ENCODE assay signal across 23 cellular contexts in the genomic region with DNA sequence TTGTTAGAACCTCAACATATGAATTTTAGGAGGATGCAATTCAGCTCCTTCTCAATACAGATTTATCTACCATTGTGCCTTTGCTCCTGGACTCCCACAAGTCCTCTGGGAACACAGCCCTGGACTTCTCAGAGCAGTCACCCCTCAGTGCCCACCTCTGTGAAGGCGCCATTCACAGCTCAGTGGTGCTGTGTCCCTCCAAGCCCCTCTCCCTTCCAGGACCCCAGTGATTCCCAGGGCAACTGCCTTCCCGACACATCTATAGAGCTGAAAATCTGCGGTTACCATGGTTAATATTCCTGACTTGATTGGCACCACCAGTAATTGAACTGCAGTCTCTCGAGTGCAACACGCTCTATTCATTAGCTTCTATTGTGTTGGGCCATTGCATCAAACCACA.
"Had no signal": no experiment of that assay in that cellular context is flagged by ENCODE, and none has a peak within 500 bp of the region (broad histone marks: within the 10 kb centered on the region; RNA-seq: fewer than 3 reads in every experiment).

No MANE protein-coding gene starts in this region.

- H3K27ac Mint-ChIP-seq: dendritic cell treated with granulocyte-macrophage colony-stimulating factor and Interleukin-4, amounts not matched to agents 40 ng/mL and 50 ng/mL, for 4 days; effector memory CD8-positive, alpha-beta T cell; memory B cell; mesothelial cell of epicardium; nephron had no signal

- DNase-seq: cerebellar nuclear complex; effector memory CD8-positive, alpha-beta T cell; foreskin keratinocyte; immature natural killer cell; left cardiac atrium; left ventricle myocardium inferior; lower lobe of right lung; occipital lobe; sigmoid colon; stimulated activated CD4-positive, alpha-beta T cell treated with anti-CD3 and anti-CD28 coated beads, Interleukin-2, amount 100 ng/mL, for 24 hours; stimulated activated CD4-positive, alpha-beta T cell treated with anti-CD3 and anti-CD28 coated beads, Interleukin-4, amount 100 ng/mL, for 4 hours; stimulated activated naive CD4-positive, alpha-beta T cell; stomach; substantia nigra; transverse colon had no signal

- H3K27me3 ChIP-seq: foreskin keratinocyte, sigmoid colon, stomach, transverse colon had no signal

- H2AFZ ChIP-seq: parathyroid adenoma had no signal

- H3K27me3 Mint-ChIP-seq: effector memory CD8-positive, alpha-beta T cell had no signal

- H3K27ac ChIP-seq: foreskin keratinocyte, left ventricle myocardium inferior, lower lobe of right lung, parathyroid adenoma, prostate gland, sigmoid colon, skin epidermis, stomach, thoracic aorta, transverse colon had no signal

- H3K9me3 ChIP-seq: left ventricle myocardium inferior, lower lobe of right lung, prostate gland, sigmoid colon, stomach, thoracic aorta, transverse colon had no signal

- H3K4me3 Mint-ChIP-seq: dendritic cell treated with granulocyte-macrophage colony-stimulating factor and Interleukin-4, amounts not matched to agents 40 ng/mL and 50 ng/mL, for 4 days; effector memory CD8-positive, alpha-beta T cell; immature natural killer cell; memory B cell; mesothelial cell of epicardium; nephron had no signal

- ATAC-seq: effector memory CD8-positive, alpha-beta T cell; foreskin keratinocyte; left cardiac atrium; lower lobe of right lung had no signal

- H3K9me3 Mint-ChIP-seq: dendritic cell treated with granulocyte-macrophage colony-stimulating factor and Interleukin-4, amounts not matched to agents 40 ng/mL and 50 ng/mL, for 4 days; effector memory CD8-positive, alpha-beta T cell; immature natural killer cell; mesothelial cell of epicardium had no signal

- H3K4me3 ChIP-seq: left ventricle myocardium inferior, lower lobe of right lung, prostate gland, sigmoid colon, skin epidermis, stomach, thoracic aorta, transverse colon had no signal

- H3K4me1 ChIP-seq: foreskin keratinocyte, left ventricle myocardium inferior, lower lobe of right lung, prostate gland, stomach, transverse colon had no signal

- H3K36me3 ChIP-seq: left ventricle myocardium inferior, lower lobe of right lung, prostate gland, sigmoid colon, stomach, thoracic aorta, transverse colon had no signal

- H3K36me3 Mint-ChIP-seq: memory B cell, mesothelial cell of epicardium had no signal

- H3K9ac ChIP-seq: parathyroid adenoma had no signal
